In genomic region chr12:7851622-7852081, GRCh38 we compare ENCODE assay signal across 1 cellular context.
TF ChIP-seq lines count a peak whose summit lies in the region.

No MANE protein-coding gene starts in this region.

TF ChIP-seq in HepG2, 621 proteins besides CTCF, POLR2A, EP300 and RAD21 (continued from another document):
- TF ChIP-seq ZNF142 (CRISPR knock-in tag; IDR thresholded peaks at IDR 0.05) = peak; percentile 42; the same call in 1 of the 2 replicates
- TF ChIP-seq BCL6 (CRISPR knock-in tag; IDR thresholded peaks at IDR 0.05) = peak; percentile 79
- TF ChIP-seq SNAPC2 (CRISPR knock-in tag; IDR thresholded peaks at IDR 0.05) = 0 out of 2 replicates have a peak, but pooled peaks have one; percentile 56
- peak; percentile 63; the same call in 1 of the 2 replicates for TF ChIP-seq DMAP1 (CRISPR knock-in tag; IDR thresholded peaks at IDR 0.05)
- 0 out of 2 replicates have a peak, but pooled peaks have one; percentile 77 for TF ChIP-seq SATB2 (CRISPR knock-in tag; IDR thresholded peaks at IDR 0.05)
- peak; percentile 59 for TF ChIP-seq IRF2 (CRISPR knock-in tag; IDR thresholded peaks at IDR 0.05)
TF ChIP-seq in HepG2: peak in this region for 153; not testable (repeated sequence) for 468.
